ENCODE assay signal across 22 cellular contexts in genomic region chr4:62517721-62518120, GRCh38.
"Had no signal": no experiment of that assay in that cellular context is flagged by ENCODE, and none has a peak within 500 bp of the region (broad histone marks: within the 10 kb centered on the region; RNA-seq: fewer than 3 reads in every experiment).

No MANE protein-coding gene starts in this region.

- H3K27ac Mint-ChIP-seq: activated naive CD8-positive, alpha-beta T cell; endodermal cell; progenitor cell of endocrine pancreas; stimulated activated naive B cell treated with anti-CD40 and anti-IgM and Interleukin-4, amounts not matched to agents 10 μg/mL and 1 μg/mL and 100 μg/mL, for 72 hours had no signal

- H3K4me1 ChIP-seq: right atrium auricular region, tibial nerve, vagina had no signal

- H3K27me3 ChIP-seq: neutrophil, right atrium auricular region, tibial nerve, vagina had no signal

- H3K4me3 ChIP-seq: mucosa of descending colon, right atrium auricular region, skin epidermis, tibial nerve, vagina had no signal

- H3K27me3 Mint-ChIP-seq: activated naive CD8-positive, alpha-beta T cell; naive thymus-derived CD4-positive, alpha-beta T cell; stimulated activated naive B cell treated with anti-CD40 and anti-IgM and Interleukin-4, amounts not matched to agents 10 μg/mL and 1 μg/mL and 100 μg/mL, for 72 hours had no signal

- H3K36me3 Mint-ChIP-seq: activated naive CD8-positive, alpha-beta T cell; naive thymus-derived CD4-positive, alpha-beta T cell; stimulated activated naive B cell treated with anti-CD40 and anti-IgM and Interleukin-4, amounts not matched to agents 10 μg/mL and 1 μg/mL and 100 μg/mL, for 72 hours had no signal

- ATAC-seq: mucosa of descending colon; naive thymus-derived CD4-positive, alpha-beta T cell; stimulated activated naive B cell treated with anti-CD40 and anti-IgM and Interleukin-4, amounts not matched to agents 10 μg/mL and 1 μg/mL and 100 μg/mL, for 72 hours had no signal

- DNase-seq: activated CD4-positive, alpha-beta T cell treated with anti-CD3 and anti-CD28 coated beads, Interleukin-2, amount 50 U/mL, for 1 hour; activated CD4-positive, CD25-positive, alpha-beta regulatory T cell; activated CD8-positive, alpha-beta memory T cell treated with anti-CD3 and anti-CD28 coated beads for 24 hours; activated gamma-delta T cell treated with Interleukin-2 at 50 U/mL for 16 hours; amniotic stem cell; cerebellar nuclear complex; dermis blood vessel endothelial cell; endodermal cell; naive thymus-derived CD4-positive, alpha-beta T cell; stimulated activated CD4-positive, alpha-beta T cell treated with anti-CD3 and anti-CD28 coated beads, Interleukin-15, amount 100 ng/mL, for 24 hours; stimulated activated CD4-positive, alpha-beta T cell treated with anti-CD3 and anti-CD28 coated beads, Interleukin-4, amount 100 ng/mL, for 1 hour; stimulated activated naive B cell treated with anti-CD40 and anti-IgM and Interleukin-4, amounts not matched to agents 10 μg/mL and 1 μg/mL and 100 μg/mL, for 72 hours; substantia nigra; T-helper 1 cell had no signal

- H3K36me3 ChIP-seq: neutrophil, right atrium auricular region, tibial nerve, vagina had no signal

- H3K4me3 Mint-ChIP-seq: activated naive CD8-positive, alpha-beta T cell; endodermal cell; naive thymus-derived CD4-positive, alpha-beta T cell; stimulated activated naive B cell treated with anti-CD40 and anti-IgM and Interleukin-4, amounts not matched to agents 10 μg/mL and 1 μg/mL and 100 μg/mL, for 72 hours had no signal

- H3K4me1 Mint-ChIP-seq: naive thymus-derived CD4-positive, alpha-beta T cell; stimulated activated naive B cell treated with anti-CD40 and anti-IgM and Interleukin-4, amounts not matched to agents 10 μg/mL and 1 μg/mL and 100 μg/mL, for 72 hours had no signal

- H3K9me3 ChIP-seq: mucosa of descending colon, neutrophil, right atrium auricular region, tibial nerve, vagina had no signal

- H3K27ac ChIP-seq: neutrophil, right atrium auricular region, skin epidermis, tibial nerve, vagina had no signal
